Comparison of ENCODE assay signal across 8 cellular contexts in genomic region chr6:161272600-161273355, GRCh38. TPM values are rescaled to one million over a fixed set of nuclear protein-coding genes. Genes with fewer than 3 reads are reported as not detected.
DNase-seq lines count a peak whose midpoint lies in the region; ATAC-seq and TF ChIP-seq lines count a peak whose summit lies in the region.

No MANE protein-coding gene starts in this region.

- H3K27me3 Mint-ChIP-seq in MCF 10A (ENCODE audit: insufficient read depth, unreplicated experiment) = no peaks in the 10 kb centered on the region

- peak overlapping the region; percentile 31 to 43 (median 32) for H3K4me3 ChIP-seq in right lobe of liver
- H3K4me3 ChIP-seq in tibial artery = peak overlapping the region; percentile 62 to 73

- TF ChIP-seq POLR2A in right lobe of liver (IDR thresholded peaks at IDR 0.05) = no peak

- WGBS in right lobe of liver (ENCODE audit: insufficient coverage, low coverage, low lambda C conversion rate, missing lambda C conversion rate) = 38% methylated on average over 11 of the region's 11 CpGs

- H3K27ac Mint-ChIP-seq in MCF 10A (ENCODE audit: low read depth, unreplicated experiment) = peak overlapping the region; percentile 98

- no peak for TF ChIP-seq CTCF in MCF 10A (IDR thresholded peaks at IDR 0.05; ENCODE audit: unreplicated experiment)
- TF ChIP-seq CTCF in right lobe of liver (IDR thresholded peaks at IDR 0.05) = no peak
- TF ChIP-seq CTCF in tibial artery (IDR thresholded peaks at IDR 0.05) = no peak

- H3K36me3 Mint-ChIP-seq in MCF 10A (ENCODE audit: insufficient read depth, unreplicated experiment) = no peaks in the 10 kb centered on the region

- peaks cover 7% of the 10 kb centered on the region for H3K9me3 Mint-ChIP-seq in MCF 10A (ENCODE audit: unreplicated experiment)

- intact Hi-C loops in MCF 10A (cut with micrococcal nuclease) (loop anchor here (2.0 kb wide), 1 partner anchor 104 kb away; no protein-coding TSS in a partner anchor), right lobe of liver (cut with DNase I) (no loop called here), tibial artery (cut with DNase I; ENCODE audit: low total_unique reads) (no loop called here)

- H3K27me3 ChIP-seq in right lobe of liver = peaks cover 0 to 2% of the 10 kb centered on the region in 2 donors
- no peaks in the 10 kb centered on the region for H3K27me3 ChIP-seq in tibial artery

- ATAC-seq in right lobe of liver (peak in 1 of 4 donors; percentile 6), GM21515 (IDR thresholded peaks at IDR 0.05; ENCODE audit: unreplicated experiment) (no peak), HG03095 (IDR thresholded peaks at IDR 0.05; ENCODE audit: unreplicated experiment) (no peak)

- peaks cover 15% of the 10 kb centered on the region for H3K4me1 Mint-ChIP-seq in MCF 10A (ENCODE audit: insufficient read depth, unreplicated experiment)

- POLR2A ChIA-PET in MCF 10A (lab: Yijun Ruan, JAX) = interaction anchor here (0.8 kb wide), 2 partner anchors 13 to 23 kb away, joined by 3 to 4 read pairs; no protein-coding TSS in a partner anchor

- DNase-seq in EH (ENCODE audit: low read depth) (peak; percentile 21), NCI-H1105 (lab: John Stamatoyannopoulos, UW) (peak; percentile 86), MCF 10A (ENCODE audit: unreplicated experiment) (peak; percentile 25), right lobe of liver (no peak), tibial artery (no peak), NCI-H510A (lab: John Stamatoyannopoulos, UW) (no peak)

- no peaks in the 10 kb centered on the region for H3K36me3 ChIP-seq in right lobe of liver
- H3K36me3 ChIP-seq in tibial artery = no peaks in the 10 kb centered on the region

- H3K27ac ChIP-seq in right lobe of liver (no peak overlapping the region), tibial artery (peak overlapping the region; percentile 61 to 75)

- H3K4me1 ChIP-seq in right lobe of liver (no peaks in the 10 kb centered on the region), tibial artery (peaks cover 0 to 18% (median 2%) of the 10 kb centered on the region in 4 donors)

- BruUV-seq in MCF 10A (replicated peaks; lab: Mats Ljungman, UMichigan) = TSS peak; percentile 68

- CTCF ChIA-PET in MCF 10A (lab: Yijun Ruan, JAX) = interaction anchor here (1.6 kb wide), 1 partner anchor 98 kb away, joined by 12 read pairs; no protein-coding TSS in a partner anchor

- H3K9me3 ChIP-seq in right lobe of liver (no peaks in the 10 kb centered on the region), tibial artery (no peaks in the 10 kb centered on the region)

- peak overlapping the region; percentile 80 for H3K4me3 Mint-ChIP-seq in MCF 10A (ENCODE audit: unreplicated experiment)

RNA-seq across cellular contexts. Expression of gene AGPAT4, which starts 1.1 kb away (rescaled TPM):
- total RNA-seq in MCF 10A (2022) = 5.6 and 7.3 TPM in 2 replicates
- 1 to 10 TPM in 1 of 6 experiments, under 1 TPM in 5; 0.42 to 1.7 (median 0.78) TPM for total RNA-seq in right lobe of liver

Comparison
In these comparisons a context has a peak if more than half of its experiments do, and no peak if none do; other contexts are left out.
1. DNase-seq: peak in EH (single experiment), NCI-H1105 (single experiment) and MCF 10A (single experiment); none in right lobe of liver (0 of 3), tibial artery (0 of 2) and NCI-H510A (single experiment).
2. H3K27ac ChIP-seq: peak in tibial artery (2 of 2); none in right lobe of liver (0 of 3).